28 cellular contexts compared by ENCODE assay signal in genomic region chr1:167667536-167667935, GRCh38. TPM values are rescaled to one million over a fixed set of nuclear protein-coding genes. Genes with fewer than 3 reads are reported as not detected.
DNase-seq lines count a peak whose midpoint lies in the region; ATAC-seq and TF ChIP-seq lines count a peak whose summit lies in the region.
"Had no signal": no experiment of that assay in that cellular context is flagged by ENCODE, and none has a peak within 500 bp of the region (broad histone marks: within the 10 kb centered on the region; RNA-seq: fewer than 3 reads in every experiment).

No MANE protein-coding gene starts in this region.

- no peaks in the 10 kb centered on the region for H3K27me3 ChIP-seq in cardiac muscle cell
- H3K27me3 ChIP-seq: esophagus muscularis mucosa, foreskin keratinocyte, hepatocyte, transverse colon had no signal

- ATAC-seq in Right ventricle myocardium inferior (no peak), memory B cell (ENCODE audit: low read depth) (no peak), GM21619 (IDR thresholded peaks at IDR 0.05; ENCODE audit: unreplicated experiment) (no peak)
- no peak for ATAC-seq in stimulated activated memory B cell treated with anti-CD40 and anti-IgM and Interleukin-4, amounts not matched to agents 10 μg/mL and 1 μg/mL and 100 μg/mL, for 72 hours
- ATAC-seq: foreskin keratinocyte, K562 had no signal

- DNase-seq in cardiac muscle cell (ENCODE audit: low read depth in 1 of 2, low spot score in 1 of 2) (no peak), Right ventricle myocardium inferior (ENCODE audit: missing footprints) (no peak), memory B cell (ENCODE audit: low spot score in 2 of 2) (no peak), caudate nucleus (lab: John Stamatoyannopoulos, UW) (no peak)
- DNase-seq: ACHN; activated CD4-positive, CD25-positive, alpha-beta regulatory T cell treated with anti-CD3 and anti-CD28 coated beads, Interleukin-2, amount 50 U/mL, for 72 hours; activated naive CD4-positive, alpha-beta T cell treated with anti-CD3 and anti-CD28 coated beads, Interleukin-2, amount 10 ng/mL, durations not matched to agents 7 days and 5 days; aorta; endodermal cell; foreskin keratinocyte; HCEC 1CT; NCI-H1105 treated with DMSO at 0.1 percent for 48 hours; NCI-H2029; NCI-H2227 treated with DMSO at 0.1 percent for 48 hours; NCI-H526 treated with DMSO at 0.1 percent for 48 hours; stimulated activated CD4-positive, alpha-beta T cell treated with anti-CD3 and anti-CD28 coated beads, Interleukin-2, amount 100 ng/mL, for 24 hours; transverse colon had no signal

- H3K4me3 ChIP-seq in cardiac muscle cell, result no peak overlapping the region
- H3K4me3 ChIP-seq: esophagus muscularis mucosa, hepatocyte, K562, transverse colon had no signal

- no peak for TF ChIP-seq CTCF in cardiac muscle cell (IDR thresholded peaks at IDR 0.05; ENCODE audit: low read depth, low read length)

- H3K9me3 Mint-ChIP-seq in IgD-negative memory B cell (no peaks in the 10 kb centered on the region), memory B cell (no peaks in the 10 kb centered on the region)
- no peaks in the 10 kb centered on the region for H3K9me3 Mint-ChIP-seq in stimulated activated memory B cell treated with anti-CD40 and anti-IgM and Interleukin-4, amounts not matched to agents 10 μg/mL and 1 μg/mL and 100 μg/mL, for 72 hours
- H3K9me3 Mint-ChIP-seq: activated naive CD4-positive, alpha-beta T cell treated with anti-CD3 and anti-CD28 coated beads, Interleukin-2, amount 10 ng/mL, durations not matched to agents 7 days and 5 days; endodermal cell; nephron had no signal

- peaks cover 9% of the 10 kb centered on the region for H3K36me3 Mint-ChIP-seq in IgD-negative memory B cell
- peaks cover 45% of the 10 kb centered on the region for H3K36me3 Mint-ChIP-seq in memory B cell
- peaks cover 44% of the 10 kb centered on the region for H3K36me3 Mint-ChIP-seq in stimulated activated memory B cell treated with anti-CD40 and anti-IgM and Interleukin-4, amounts not matched to agents 10 μg/mL and 1 μg/mL and 100 μg/mL, for 72 hours

- intact Hi-C loops in Right ventricle myocardium inferior (cut with DNase I), result no loop called here

- H3K27ac ChIP-seq in cardiac muscle cell (peak overlapping the region; percentile 96), caudate nucleus (ENCODE audit: low read depth, low read length) (no peak overlapping the region)
- H3K27ac ChIP-seq: esophagus muscularis mucosa, foreskin keratinocyte, hepatocyte, transverse colon had no signal

- H3K4me1 Mint-ChIP-seq in IgD-negative memory B cell (peaks cover 67 to 86% (median 84%) of the 10 kb centered on the region in 3 donors), memory B cell (peaks cover 76% of the 10 kb centered on the region)
- H3K4me1 Mint-ChIP-seq in stimulated activated memory B cell treated with anti-CD40 and anti-IgM and Interleukin-4, amounts not matched to agents 10 μg/mL and 1 μg/mL and 100 μg/mL, for 72 hours, result peaks cover 88% of the 10 kb centered on the region
- H3K4me1 Mint-ChIP-seq: endodermal cell had no signal

- H3K4me3 Mint-ChIP-seq in IgD-negative memory B cell (peak overlapping the region in 3 of 4 donors; percentile 61 to 81 (median 66)), memory B cell (no peak overlapping the region)
- H3K4me3 Mint-ChIP-seq in stimulated activated memory B cell treated with anti-CD40 and anti-IgM and Interleukin-4, amounts not matched to agents 10 μg/mL and 1 μg/mL and 100 μg/mL, for 72 hours, result no peak overlapping the region
- H3K4me3 Mint-ChIP-seq: activated naive CD4-positive, alpha-beta T cell treated with anti-CD3 and anti-CD28 coated beads, Interleukin-2, amount 10 ng/mL, durations not matched to agents 7 days and 5 days; endodermal cell; nephron had no signal

- H3K27ac Mint-ChIP-seq in IgD-negative memory B cell (peak overlapping the region; percentile 86 to 92 (median 90)), memory B cell (peak overlapping the region; percentile 56)
- peak overlapping the region; percentile 69 for H3K27ac Mint-ChIP-seq in stimulated activated memory B cell treated with anti-CD40 and anti-IgM and Interleukin-4, amounts not matched to agents 10 μg/mL and 1 μg/mL and 100 μg/mL, for 72 hours
- H3K27ac Mint-ChIP-seq: activated naive CD4-positive, alpha-beta T cell treated with anti-CD3 and anti-CD28 coated beads, Interleukin-2, amount 10 ng/mL, durations not matched to agents 7 days and 5 days; endodermal cell; nephron had no signal

- no peaks in the 10 kb centered on the region for H3K9me3 ChIP-seq in cardiac muscle cell (ENCODE audit: low read depth)
- H3K9me3 ChIP-seq: esophagus muscularis mucosa, transverse colon had no signal

- H3K36me3 ChIP-seq in cardiac muscle cell, result no peaks in the 10 kb centered on the region
- H3K36me3 ChIP-seq: esophagus muscularis mucosa, transverse colon had no signal

- no peaks in the 10 kb centered on the region for H3K27me3 Mint-ChIP-seq in IgD-negative memory B cell
- H3K27me3 Mint-ChIP-seq in memory B cell, result no peaks in the 10 kb centered on the region
- H3K27me3 Mint-ChIP-seq in stimulated activated memory B cell treated with anti-CD40 and anti-IgM and Interleukin-4, amounts not matched to agents 10 μg/mL and 1 μg/mL and 100 μg/mL, for 72 hours, result no peaks in the 10 kb centered on the region
- H3K27me3 Mint-ChIP-seq: activated naive CD4-positive, alpha-beta T cell treated with anti-CD3 and anti-CD28 coated beads, Interleukin-2, amount 10 ng/mL, durations not matched to agents 7 days and 5 days had no signal

- H3K4me1 ChIP-seq in cardiac muscle cell (ENCODE audit: low read depth), result peaks cover 59% of the 10 kb centered on the region

RNA-seq across cellular contexts. Expression of gene RCSD1, which starts 37.5 kb away (rescaled TPM):
- total RNA-seq in cardiac muscle cell (317 and 386 TPM in 2 replicates), Right ventricle myocardium inferior (41.6 TPM)
- polyA plus RNA-seq in cardiac muscle cell (77.3 and 100 TPM in 2 replicates), IgD-negative memory B cell (249 TPM)
- total RNA-seq: HT-29, osteocyte, SK-MEL-5 had no signal
- polyA plus RNA-seq: BJ had no signal

RNA-seq across cellular contexts. Expression of gene MPZL1, which starts 54.2 kb away (rescaled TPM):
- 65.0 and 107 TPM in 2 replicates for total RNA-seq in cardiac muscle cell
- polyA plus RNA-seq in cardiac muscle cell, result 114 and 136 TPM in 2 replicates
- total RNA-seq in Right ventricle myocardium inferior, result 47.9 TPM
- 33.8 TPM for polyA plus RNA-seq in IgD-negative memory B cell

Comparison
In these comparisons a context has a peak if more than half of its experiments do, and no peak if none do; other contexts are left out.
1. H3K4me3 Mint-ChIP-seq: peak in IgD-negative memory B cell (3 of 4); none in memory B cell (single experiment) and stimulated activated memory B cell treated with anti-CD40 and anti-IgM and Interleukin-4, amounts not matched to agents 10 μg/mL and 1 μg/mL and 100 μg/mL, for 72 hours (single experiment).
2. Peak in every context shown above with its lines, with median percentiles within 50 percentile points of each other: H3K27ac Mint-ChIP-seq.